16 cellular contexts compared by ENCODE assay signal in genomic region chr7:136947347-136947746, GRCh38.
"Had no signal": no experiment of that assay in that cellular context is flagged by ENCODE, and none has a peak within 500 bp of the region (broad histone marks: within the 10 kb centered on the region; RNA-seq: fewer than 3 reads in every experiment).

No MANE protein-coding gene starts in this region.

- H3K36me3 ChIP-seq: esophagus muscularis mucosa, pancreas, thoracic aorta had no signal

- H3K36me3 Mint-ChIP-seq: activated naive CD4-positive, alpha-beta T cell treated with anti-CD3 and anti-CD28 coated beads, Interleukin-2, amount 10 ng/mL, durations not matched to agents 7 days and 5 days had no signal

- H3K27me3 ChIP-seq: esophagus muscularis mucosa, pancreas had no signal

- H3K4me3 ChIP-seq: esophagus muscularis mucosa, pancreas, thoracic aorta had no signal

- H3K4me1 Mint-ChIP-seq: activated naive CD4-positive, alpha-beta T cell treated with anti-CD3 and anti-CD28 coated beads, Interleukin-2, amount 10 ng/mL, durations not matched to agents 7 days and 5 days had no signal

- H3K27ac ChIP-seq: esophagus muscularis mucosa, pancreas, thoracic aorta had no signal

- H3K4me1 ChIP-seq: pancreas had no signal

- FAIRE-seq: pancreas, TTC549, urothelium cell line had no signal

- H3K27me3 Mint-ChIP-seq: activated naive CD4-positive, alpha-beta T cell treated with anti-CD3 and anti-CD28 coated beads, Interleukin-2, amount 10 ng/mL, durations not matched to agents 7 days and 5 days; stimulated activated naive CD8-positive, alpha-beta T cell treated with anti-CD3 and anti-CD28 coated beads, Interleukin-15, Interleukin-2, amounts not matched to agents 100 ng/mL and 50 ng/mL, for 24 hours had no signal

- H3K27ac Mint-ChIP-seq: activated naive CD4-positive, alpha-beta T cell treated with anti-CD3 and anti-CD28 coated beads, Interleukin-2, amount 10 ng/mL, durations not matched to agents 7 days and 5 days; activated T-helper 2 cell treated with anti-CD3 and anti-CD28 coated beads, Interferon-gamma antibody, Interleukin-2, Interleukin-4, amounts not matched to agents 10 μg/mL and 5 μg/mL and 100 μg/mL, durations not matched to agents 14 hours and 24 hours and 36 hours; stimulated activated naive CD8-positive, alpha-beta T cell treated with anti-CD3 and anti-CD28 coated beads, Interleukin-15, Interleukin-2, amounts not matched to agents 100 ng/mL and 50 ng/mL, for 24 hours; T-helper 1 cell treated with Interleukin-12 subunit alpha and Interleukin-12 subunit beta and Interleukin-4 antibody, amounts not matched to agents 30 μg/mL and 1 μg/mL, for 36 hours had no signal

- H3K4me3 Mint-ChIP-seq: activated naive CD4-positive, alpha-beta T cell treated with anti-CD3 and anti-CD28 coated beads, Interleukin-2, amount 10 ng/mL, durations not matched to agents 7 days and 5 days; mesothelial cell of epicardium; stimulated activated naive CD8-positive, alpha-beta T cell treated with anti-CD3 and anti-CD28 coated beads, Interleukin-15, Interleukin-2, amounts not matched to agents 100 ng/mL and 50 ng/mL, for 24 hours; T-helper 1 cell treated with Interleukin-12 subunit alpha and Interleukin-12 subunit beta and Interleukin-4 antibody, amounts not matched to agents 30 μg/mL and 1 μg/mL, for 36 hours had no signal

- DNase-seq: activated CD4-positive, alpha-beta T cell treated with anti-CD3 and anti-CD28 coated beads, Interleukin-2, amount 50 U/mL, for 1 hour; activated CD4-positive, CD25-positive, alpha-beta regulatory T cell; activated naive CD4-positive, alpha-beta T cell treated with anti-CD3 and anti-CD28 coated beads, Interleukin-2, amount 10 ng/mL, durations not matched to agents 7 days and 5 days; activated T-cell treated with anti-CD3 and anti-CD28 coated beads for 4 hours; cerebellar nuclear complex; hippocampal formation; pancreas; stimulated activated CD4-positive, alpha-beta T cell treated with anti-CD3 and anti-CD28 coated beads, Interleukin-2, amount 100 ng/mL, for 48 hours had no signal

- ATAC-seq: pancreas had no signal

- H3K9me3 ChIP-seq: esophagus muscularis mucosa, pancreas, thoracic aorta had no signal
